In the genomic region with DNA sequence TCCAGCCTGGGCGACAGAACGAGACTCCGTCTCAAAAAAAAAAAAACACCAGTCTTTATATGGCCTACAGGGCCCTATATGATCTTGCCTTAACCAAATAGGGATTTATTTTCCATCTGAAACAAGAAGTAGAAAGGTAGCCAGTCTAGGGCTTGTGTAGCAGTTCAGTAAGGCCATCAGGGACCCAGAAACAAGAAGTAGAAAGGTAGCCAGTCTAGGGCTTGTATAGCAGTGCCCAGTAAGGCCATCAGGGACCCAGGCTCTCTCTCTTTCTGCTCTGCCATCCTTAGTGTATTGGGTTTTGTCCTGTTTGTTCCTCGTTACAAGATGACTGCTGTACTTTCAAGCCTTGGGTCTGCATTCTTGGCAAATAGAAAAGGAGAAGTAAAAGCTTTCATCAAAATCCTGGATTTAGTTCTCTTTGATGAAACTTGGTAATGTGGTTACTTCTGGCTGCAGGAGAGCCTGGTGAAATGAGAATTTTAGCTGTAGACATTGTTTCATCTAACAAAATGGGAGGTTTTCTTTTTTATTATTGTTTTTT, we compare ENCODE assay signal across 17 cellular contexts. TPM values are rescaled to one million over a fixed set of nuclear protein-coding genes. Genes with fewer than 3 reads are reported as not detected.
A peak's percentile ranks its signal among the peaks of the same experiment; 100 is the strongest.
DNase-seq lines count a peak whose midpoint lies in the region; ATAC-seq and TF ChIP-seq lines count a peak whose summit lies in the region.
"Had no signal": no experiment of that assay in that cellular context is flagged by ENCODE, and none has a peak within 500 bp of the region (broad histone marks: within the 10 kb centered on the region; RNA-seq: fewer than 3 reads in every experiment).

No MANE protein-coding gene starts in this region.

- H3K36me3 ChIP-seq in GM23338 (ENCODE audit: insufficient read depth) (no peaks in the 10 kb centered on the region), A673 (ENCODE audit: insufficient read depth, low read length, poor library complexity, severe bottlenecking) (no peaks in the 10 kb centered on the region)
- H3K36me3 ChIP-seq: breast epithelium, prostate gland had no signal

- no TSS peak for BruUV-seq in A673 (replicated peaks; lab: Mats Ljungman, UMichigan)

- H3K9me3 Mint-ChIP-seq in GM23338 (peaks cover 6% of the 10 kb centered on the region; the same call in 2 of the 3 replicates), chondrocyte (ENCODE audit: low read depth) (peaks cover 3% of the 10 kb centered on the region)

- no peaks in the 10 kb centered on the region for H3K27me3 ChIP-seq in GM23338 (ENCODE audit: insufficient read depth)
- no peaks in the 10 kb centered on the region for H3K27me3 ChIP-seq in A673 (replicated peaks; ENCODE audit: insufficient read depth, low read depth, low read length, poor library complexity)
- H3K27me3 ChIP-seq: breast epithelium, MG63 had no signal

- peaks cover 100% of the 10 kb centered on the region for H3K79me2 ChIP-seq in GM23338 (replicated peaks; ENCODE audit: insufficient read depth)

- H3K9me3 ChIP-seq in A673 (ENCODE audit: low read depth, low read length, poor library complexity, severe bottlenecking): no peaks in the 10 kb centered on the region
- H3K9me3 ChIP-seq: prostate gland had no signal

- CTCF ChIA-PET in A673 (lab: Charles Lee): no interaction called here

- no peaks in the 10 kb centered on the region for H3K4me1 ChIP-seq in GM23338 (ENCODE audit: insufficient read depth)
- no peaks in the 10 kb centered on the region for H3K4me1 ChIP-seq in A673 (ENCODE audit: insufficient read depth, low read length, poor library complexity, severe bottlenecking)
- H3K4me1 ChIP-seq: breast epithelium had no signal

- H3K4me3 Mint-ChIP-seq in GM23338 (no peak overlapping the region), chondrocyte (ENCODE audit: unreplicated experiment) (no peak overlapping the region)
- H3K4me3 Mint-ChIP-seq: activated CD4-positive, alpha-beta T cell treated with anti-CD3 and anti-CD28 coated beads for 36 hours; activated naive CD4-positive, alpha-beta T cell treated with anti-CD3 and anti-CD28 coated beads, Interleukin-2, amount 50 U/mL, for 24 hours; B cell had no signal

- H3K9me2 ChIP-seq in GM23338 (ENCODE audit: insufficient read depth): no peaks in the 10 kb centered on the region

- peak overlapping the region; percentile 62 for H3K27ac Mint-ChIP-seq in GM23338
- peak overlapping the region; percentile 45 for H3K27ac Mint-ChIP-seq in chondrocyte (ENCODE audit: unreplicated experiment)
- H3K27ac Mint-ChIP-seq: activated CD4-positive, alpha-beta T cell treated with anti-CD3 and anti-CD28 coated beads for 36 hours; activated naive CD4-positive, alpha-beta T cell treated with anti-CD3 and anti-CD28 coated beads, Interleukin-2, amount 50 U/mL, for 24 hours; B cell had no signal

- peaks cover 18% of the 10 kb centered on the region; the same call in 1 of the 2 replicates for H4K20me1 ChIP-seq in GM23338 (replicated peaks; ENCODE audit: insufficient read depth)

- no peaks in the 10 kb centered on the region for H3F3A ChIP-seq in GM23338 (replicated peaks; ENCODE audit: low read depth)

- peaks cover 14% of the 10 kb centered on the region; the same call in 2 of the 3 replicates for H3K4me1 Mint-ChIP-seq in GM23338
- H3K4me1 Mint-ChIP-seq in chondrocyte (ENCODE audit: low read depth): peaks cover 50% of the 10 kb centered on the region

- H3K4me3 ChIP-seq in GM23338 (no peak overlapping the region), A673 (ENCODE audit: low read depth, low read length, poor library complexity, severe bottlenecking) (no peak overlapping the region)
- H3K4me3 ChIP-seq: breast epithelium, prostate gland had no signal

- H2AFZ ChIP-seq in GM23338: no peak overlapping the region

- no peak overlapping the region for H3K27ac ChIP-seq in GM23338 (ENCODE audit: low read depth)
- no peak overlapping the region for H3K27ac ChIP-seq in A673 (ENCODE audit: low read depth, low read length, poor library complexity, severe bottlenecking)

- intact Hi-C loops in A673 (cut with micrococcal nuclease; ENCODE audit: unreplicated experiment): no loop called here

- DNase-seq in GM23338 (ENCODE audit: low spot score) (no peak), MV-4-11 (lab: John Stamatoyannopoulos, UW) (peak; percentile 93), chondrocyte (ENCODE audit: low spot score) (no peak), pons (ENCODE audit: low spot score) (peak; percentile 64), GM19238 (ENCODE audit: insufficient read length, low spot score) (no peak), A673 (ENCODE audit: low spot score) (no peak), NCI-H2081 treated with DMSO at 0.1 percent for 48 hours (lab: John Stamatoyannopoulos, UW) (no peak), 8988T (no peak)
- DNase-seq: activated CD4-positive, alpha-beta T cell treated with anti-CD3 and anti-CD28 coated beads for 36 hours; effector memory CD4-positive, alpha-beta T cell; MG63; NCI-H82; T-helper 2 cell had no signal

- peak; percentile 47; the same call in 2 of the 3 replicates for ATAC-seq in GM23338
- ATAC-seq: activated CD4-positive, alpha-beta T cell treated with anti-CD3 and anti-CD28 coated beads for 36 hours had no signal

- H3K4me2 ChIP-seq in GM23338: no peak overlapping the region

- peaks cover 1% of the 10 kb centered on the region for H3K27me3 Mint-ChIP-seq in GM23338 (ENCODE audit: insufficient read depth, low read depth, poor library complexity)
- H3K27me3 Mint-ChIP-seq in chondrocyte (ENCODE audit: low read depth): no peaks in the 10 kb centered on the region
- H3K27me3 Mint-ChIP-seq: activated CD4-positive, alpha-beta T cell treated with anti-CD3 and anti-CD28 coated beads for 36 hours; activated naive CD4-positive, alpha-beta T cell treated with anti-CD3 and anti-CD28 coated beads, Interleukin-2, amount 50 U/mL, for 24 hours; B cell had no signal

- H3K36me3 Mint-ChIP-seq in GM23338 (ENCODE audit: low read depth) (peaks cover 15% of the 10 kb centered on the region; the same call in 2 of the 3 replicates), chondrocyte (ENCODE audit: low read depth) (no peaks in the 10 kb centered on the region)

- POLR2A ChIA-PET in A673 (lab: Charles Lee; ENCODE audit: low non-redundant PET): no interaction called here

- TF ChIP-seq CTCF in GM23338 (conservative IDR thresholded peaks at IDR 0.05; ENCODE audit: low read depth in 2 of 2): no peak
- TF ChIP-seq CTCF in chondrocyte (IDR thresholded peaks at IDR 0.05): no peak
- TF ChIP-seq CTCF in A673 (conservative IDR thresholded peaks at IDR 0.05; ENCODE audit: low read depth, low read length): no peak

TF ChIP-seq in GM23338, 12 proteins besides CTCF, POLR2A, EP300 and RAD21 (continues in another document):
- TF ChIP-seq CREB1 (CRISPR knock-in tag; IDR thresholded peaks at IDR 0.05; ENCODE audit: low read depth): no peak
- no peak for TF ChIP-seq EZH2phosphoT487 (IDR thresholded peaks at IDR 0.05; ENCODE audit: unreplicated experiment)

RNA-seq across cellular contexts. Expression of a gene that starts 46.1 kb away (rescaled TPM):
- total RNA-seq in GM23338 (2014; rRNA removed; shearing (Covaris generic)): 29.4 and 32.8 TPM in 2 replicates
- 14.6 and 15.2 TPM in 2 replicates for polyA plus RNA-seq in GM23338 (2016; fragmentation: Nextera tagmentation; extraction: Ambion mirVana)
- total RNA-seq in chondrocyte (26.1 to 34.4 TPM (median 29.8 TPM) in 3 replicates), A673 (2021) (54.1 and 55.6 TPM in 2 replicates)

Comparison
In these comparisons a context has a peak if more than half of its experiments do, and no peak if none do; other contexts are left out.
1. DNase-seq: peak in MV-4-11 (single experiment) and pons (single experiment); none in GM23338 (single experiment), chondrocyte (single experiment), GM19238 (single experiment), A673 (single experiment), NCI-H2081 treated with DMSO at 0.1 percent for 48 hours (single experiment) and 8988T (single experiment).